ENCODE assay signal across 34 cellular contexts in the genomic region with DNA sequence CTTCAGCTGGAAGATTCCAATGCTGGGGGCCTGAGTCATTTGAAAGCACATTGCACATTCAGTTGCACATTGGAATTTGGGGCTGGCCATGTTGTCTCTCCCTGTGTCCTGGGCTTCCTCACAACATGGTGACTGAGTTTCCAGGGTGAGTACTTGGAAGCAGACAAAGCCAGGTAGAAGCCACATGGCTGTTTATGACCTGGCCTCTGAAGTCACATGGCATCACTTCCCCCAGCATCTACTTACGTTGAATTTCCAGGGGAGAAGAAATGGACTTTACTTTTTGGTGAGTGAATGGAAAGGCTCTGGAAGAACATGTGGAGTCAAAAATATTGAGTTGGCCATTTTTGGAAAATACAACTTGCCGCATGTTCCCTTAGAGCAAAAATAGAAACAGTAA.
"Had no signal": no experiment of that assay in that cellular context is flagged by ENCODE, and none has a peak within 500 bp of the region (broad histone marks: within the 10 kb centered on the region; RNA-seq: fewer than 3 reads in every experiment).

No MANE protein-coding gene starts in this region.

- DNase-seq: Karpas-422, Kasumi-1, KG1, MG63, MM.1S, NCI-H1048, NCI-H1092, NCI-H1092 treated with DMSO at 0.1 percent for 48 hours, NCI-H1105, NCI-H1105 treated with DMSO at 0.1 percent for 48 hours, NCI-H1417, NCI-H1417 treated with DMSO at 0.1 percent for 48 hours, NCI-H1436, NCI-H1436 treated with DMSO at 0.1 percent for 48 hours, NCI-H146, NCI-H1694, NCI-H1694 treated with DMSO at 0.1 percent for 48 hours, NCI-H187, NCI-H187 treated with DMSO at 0.1 percent for 48 hours, NCI-H1930, NCI-H2029, NCI-H2029 treated with DMSO at 0.1 percent for 48 hours, NCI-H2081, NCI-H2081 treated with DMSO at 0.1 percent for 48 hours, NCI-H2107, NCI-H2171, NCI-H2171 treated with DMSO at 0.1 percent for 48 hours, NCI-H2227 treated with DMSO at 0.1 percent for 48 hours, NCI-H226, NCI-H345, NCI-H446, NCI-H446 treated with DMSO at 0.1 percent for 48 hours, NCI-H510A had no signal

- H3K9me3 ChIP-seq: MG63 had no signal

- H3K27me3 ChIP-seq: MG63 had no signal

- H3K4me2 ChIP-seq: KMS-11 had no signal

- H3K27ac ChIP-seq: KMS-11 had no signal

- H3K4me3 ChIP-seq: MG63 had no signal

- H3K9ac ChIP-seq: KMS-11 had no signal

- H3K36me3 ChIP-seq: MG63 had no signal
